28 cellular contexts compared by ENCODE assay signal in the genomic region with DNA sequence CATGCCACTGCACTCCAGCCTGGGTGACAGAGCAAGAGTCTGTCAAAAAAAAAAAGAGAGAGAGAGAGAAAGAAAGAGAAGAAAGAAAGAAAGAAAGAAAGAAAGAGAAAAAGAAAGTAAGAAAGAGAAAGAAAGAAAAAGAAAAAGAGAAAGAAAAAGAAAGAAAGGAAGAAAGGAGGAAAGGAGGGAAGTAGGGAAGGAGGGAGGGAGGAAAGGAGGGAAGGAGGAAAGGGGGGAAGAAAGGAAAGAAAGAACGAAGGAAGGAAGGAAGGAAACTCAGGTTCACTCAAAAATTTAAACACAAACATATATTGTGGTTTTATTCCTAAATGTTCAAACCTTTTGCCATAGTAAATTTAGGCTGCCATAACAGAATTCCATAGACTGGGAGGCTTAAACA.
"Had no signal": no experiment of that assay in that cellular context is flagged by ENCODE, and none has a peak within 500 bp of the region (broad histone marks: within the 10 kb centered on the region; RNA-seq: fewer than 3 reads in every experiment).

No MANE protein-coding gene starts in this region.

- H3K27ac Mint-ChIP-seq: dendritic cell treated with granulocyte-macrophage colony-stimulating factor and Interleukin-4, amounts not matched to agents 40 ng/mL and 50 ng/mL, for 4 days; effector memory CD8-positive, alpha-beta T cell had no signal

- H3K27me3 Mint-ChIP-seq: dendritic cell treated with granulocyte-macrophage colony-stimulating factor and Interleukin-4, amounts not matched to agents 40 ng/mL and 50 ng/mL, for 4 days; effector memory CD8-positive, alpha-beta T cell had no signal

- ATAC-seq: effector memory CD8-positive, alpha-beta T cell; esophagus mucosa; foreskin keratinocyte; gastrocnemius medialis; gastroesophageal sphincter; heart left ventricle; heart right ventricle had no signal

- H3K27me3 ChIP-seq: colonic mucosa, dorsolateral prefrontal cortex, esophagus muscularis mucosa, esophagus squamous epithelium, foreskin keratinocyte, gastrocnemius medialis, gastroesophageal sphincter, heart left ventricle, heart right ventricle, hepatocyte had no signal

- H3K36me3 ChIP-seq: colonic mucosa, esophagus muscularis mucosa, esophagus squamous epithelium, gastrocnemius medialis, gastroesophageal sphincter, heart left ventricle, heart right ventricle had no signal

- H3K27ac ChIP-seq: colonic mucosa, coronary artery, dorsolateral prefrontal cortex, epithelial cell of prostate, esophagus muscularis mucosa, esophagus squamous epithelium, foreskin keratinocyte, gastrocnemius medialis, gastroesophageal sphincter, heart left ventricle, heart right ventricle, hepatocyte had no signal

- H3K4me2 ChIP-seq: hepatocyte had no signal

- H3K4me3 Mint-ChIP-seq: dendritic cell treated with granulocyte-macrophage colony-stimulating factor and Interleukin-4, amounts not matched to agents 40 ng/mL and 50 ng/mL, for 4 days; effector memory CD8-positive, alpha-beta T cell had no signal

- H3K4me3 ChIP-seq: colonic mucosa, coronary artery, dorsolateral prefrontal cortex, esophagus muscularis mucosa, esophagus squamous epithelium, gastrocnemius medialis, gastroesophageal sphincter, heart left ventricle, heart right ventricle, hepatocyte had no signal

- H2AFZ ChIP-seq: hepatocyte had no signal

- H3K79me2 ChIP-seq: hepatocyte had no signal

- H3K9me3 ChIP-seq: colonic mucosa, esophagus muscularis mucosa, esophagus squamous epithelium, gastrocnemius medialis, gastroesophageal sphincter had no signal

- H3K4me1 ChIP-seq: colonic mucosa, esophagus squamous epithelium, foreskin keratinocyte, gastrocnemius medialis, heart left ventricle, heart right ventricle had no signal

- DNase-seq: colonic mucosa; cortex of kidney; dermis blood vessel endothelial cell; dorsolateral prefrontal cortex; effector CD4-positive, alpha-beta T cell; effector CD8-positive, alpha-beta T cell; effector memory CD4-positive, alpha-beta T cell; effector memory CD8-positive, alpha-beta T cell; erythroblast; esophagus squamous epithelium; foreskin fibroblast; foreskin keratinocyte; foreskin melanocyte; gastrocnemius medialis; glutamatergic neuron; head of caudate nucleus; heart left ventricle; heart right ventricle had no signal

- FAIRE-seq: colon, endometrium, endothelial cell of umbilical vein had no signal
